ENCODE assay signal across 1 cellular context in the genomic region with DNA sequence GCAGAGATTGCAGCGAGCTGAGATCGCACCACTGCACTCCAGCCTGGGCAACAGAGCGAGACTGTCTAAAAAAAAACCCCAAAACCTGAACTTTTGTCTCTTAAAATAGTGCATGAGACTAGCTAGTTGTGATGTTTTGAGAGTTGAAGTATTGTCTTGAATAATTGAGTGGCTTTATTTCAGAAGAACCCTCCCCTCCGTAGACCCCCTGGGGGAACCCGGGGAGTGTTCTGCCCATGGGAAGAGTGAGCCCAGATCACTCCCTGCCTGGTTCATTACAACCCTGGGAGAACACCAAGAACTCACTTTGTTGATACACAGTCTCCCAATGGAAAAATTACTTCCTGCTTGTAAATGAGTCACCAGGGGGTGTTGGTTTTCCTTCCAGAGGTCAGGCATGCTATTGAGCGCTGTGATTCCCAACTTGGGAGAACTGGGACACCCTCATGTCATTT.
TF ChIP-seq lines count a peak whose summit lies in the region.

No MANE protein-coding gene starts in this region.

TF ChIP-seq in WTC11, 78 proteins besides CTCF, POLR2A, EP300 and RAD21 (continued from another document):
- no peak for TF ChIP-seq ZNF281 (CRISPR knock-in tag; IDR thresholded peaks at IDR 0.05)
- TF ChIP-seq ZBTB21 (CRISPR knock-in tag; IDR thresholded peaks at IDR 0.05; ENCODE audit: borderline replicate concordance), result no peak
